ENCODE assay signal across 17 cellular contexts in genomic region chr15:84894743-84895425, GRCh38. TPM values are rescaled to one million over a fixed set of nuclear protein-coding genes. Genes with fewer than 3 reads are reported as not detected.
A peak's percentile ranks its signal among the peaks of the same experiment; 100 is the strongest.
DNase-seq lines count a peak whose midpoint lies in the region; ATAC-seq and TF ChIP-seq lines count a peak whose summit lies in the region.
"Had no signal": no experiment of that assay in that cellular context is flagged by ENCODE, and none has a peak within 500 bp of the region (broad histone marks: within the 10 kb centered on the region; RNA-seq: fewer than 3 reads in every experiment).

No MANE protein-coding gene starts in this region.

- POLR2A ChIA-PET in HCT116 (lab: Charles Lee) (no interaction called here), PC-9 (lab: Charles Lee; ENCODE audit: unreplicated experiment) (interaction anchor here (0.5 kb wide), 1 partner anchor 168 kb away, joined by 3 read pairs; no protein-coding TSS in a partner anchor)

- CTCF ChIA-PET in HCT116 (lab: Charles Lee) (no interaction called here), PC-9 (lab: Charles Lee) (no interaction called here)

- H3K79me2 ChIP-seq in HCT116 (ENCODE audit: insufficient read depth, low read length) (no peaks in the 10 kb centered on the region), PC-9 (ENCODE audit: low read depth) (no peaks in the 10 kb centered on the region)

- DNase-seq in HCT116 (ENCODE audit: low read depth, low spot score): no peak
- DNase-seq in PC-9: peak; percentile 76 to 94
- DNase-seq in islet precursor cell: peak; percentile 93
- peak; percentile 54 for DNase-seq in spleen
- DNase-seq in activated T-cell treated with anti-CD3 and anti-CD28 coated beads, Interleukin-2, amount 50 U/mL, for 48 hours: no peak
- DNase-seq in KG1 (lab: John Stamatoyannopoulos, UW): no peak
- DNase-seq in NOMO-1 treated with DMSO at 0.1 percent for 48 hours (lab: John Stamatoyannopoulos, UW; ENCODE audit: unreplicated experiment): no peak
- DNase-seq: CD8-positive, alpha-beta T cell; DMS79 treated with DMSO at 0.1 percent for 48 hours; NCI-H1092; NCI-H1694; NCI-H2107; NCI-H446; SW 1271 had no signal

- H4K20me1 ChIP-seq in HCT116 (ENCODE audit: insufficient read depth): no peaks in the 10 kb centered on the region
- no peaks in the 10 kb centered on the region for H4K20me1 ChIP-seq in PC-9 (ENCODE audit: insufficient read depth)

- intact Hi-C loops in HCT116 (cut with micrococcal nuclease) (no loop called here), PC-9 (cut with micrococcal nuclease; ENCODE audit: unreplicated experiment) (no loop called here), spleen (cut with DNase I; ENCODE audit: low total_unique reads) (no loop called here)

- no peak overlapping the region for H3K27ac ChIP-seq in HCT116 (ENCODE audit: low read depth, low read length)
- peak overlapping the region; percentile 72 for H3K27ac ChIP-seq in PC-9
- no peak overlapping the region for H3K27ac ChIP-seq in spleen
- H3K27ac ChIP-seq: SJSA1 had no signal

- no peak overlapping the region for H3K9ac ChIP-seq in HCT116 (ENCODE audit: low read length)

- H3K9me3 ChIP-seq in HCT116 (ENCODE audit: control insufficient read depth in 1 of 2, insufficient read depth in 1 of 2, low read depth in 1 of 2, low read length in 2 of 2) (no peaks in the 10 kb centered on the region), PC-9 (ENCODE audit: insufficient read depth, low read depth) (0 out of 2 replicates have a peak, but pooled peaks cover 4% of the 10 kb centered on the region), spleen (peaks cover 0 to 7% (median 0%) of the 10 kb centered on the region in 8 donors)
- H3K9me3 ChIP-seq: SJSA1 had no signal

- H3K9me2 ChIP-seq in HCT116 (ENCODE audit: insufficient read depth) (no peaks in the 10 kb centered on the region), PC-9 (ENCODE audit: insufficient read depth) (no peaks in the 10 kb centered on the region)

- H3K27me3 ChIP-seq in HCT116 (ENCODE audit: insufficient read depth, low read length) (no peaks in the 10 kb centered on the region), PC-9 (ENCODE audit: insufficient read depth, low read depth) (no peaks in the 10 kb centered on the region), spleen (replicated peaks in 1 of 7) (peaks cover 0 to 10% (median 0%) of the 10 kb centered on the region in 7 donors)
- H3K27me3 ChIP-seq: SJSA1 had no signal

- peak; percentile 54 for ATAC-seq in HCT116
- ATAC-seq: CD8-positive, alpha-beta T cell had no signal

- TF ChIP-seq POLR2A in HCT116 (IDR thresholded peaks at IDR 0.05; ENCODE audit: borderline replicate concordance, extremely low read depth, insufficient read depth, insufficient read length) (no peak), spleen (IDR thresholded peaks at IDR 0.05) (no peak)

- no peak overlapping the region for H2AFZ ChIP-seq in HCT116 (ENCODE audit: low read depth, low read length, poor library complexity, severe bottlenecking)
- H2AFZ ChIP-seq in PC-9: peak overlapping the region; percentile 74

- no peak for TF ChIP-seq CTCF in HCT116 (IDR thresholded peaks at IDR 0.05 in 2 of 3, conservative IDR thresholded peaks at IDR 0.05 in 1 of 3; ENCODE audit: borderline replicate concordance in 1 of 3, insufficient read depth in 1 of 3, low read depth in 2 of 3, low read length in 2 of 3)
- no peak for TF ChIP-seq CTCF in PC-9 (conservative IDR thresholded peaks at IDR 0.05)
- TF ChIP-seq CTCF in spleen (IDR thresholded peaks at IDR 0.05 in 8 of 11, conservative IDR thresholded peaks at IDR 0.05 in 3 of 11): no peak

- RAD21 ChIA-PET in HCT116 (lab: Charles Lee; ENCODE audit: low non-redundant PET in 1 of 2, low total read pairs in 2 of 2, uncharacterized antibody in 2 of 2, unreplicated experiment in 2 of 2): no interaction called here

- no peak for TF ChIP-seq RAD21 in HCT116 (IDR thresholded peaks at IDR 0.05; ENCODE audit: low read depth)

- H3K4me2 ChIP-seq in HCT116 (ENCODE audit: low read length) (no peak overlapping the region), PC-9 (peak overlapping the region; percentile 71)

- BruUV-seq in HCT116 (replicated peaks; lab: Mats Ljungman, UMichigan): no TSS peak
- BruUV-seq in PC-9 (replicated peaks; lab: Mats Ljungman, UMichigan): no TSS peak

- 77 to 92% (median 82%) methylated on average over 8 to 12 of the region's 12 CpGs for WGBS in spleen, 5 donors

- H3K4me1 ChIP-seq in HCT116 (ENCODE audit: control insufficient read depth in 1 of 2, insufficient read depth in 2 of 2, low read length in 2 of 2) (peaks cover 0 to 10% of the 10 kb centered on the region in 2 experiments; a peak in 1 of 4 replicates), PC-9 (replicated peaks; ENCODE audit: insufficient read depth) (peaks cover 32% of the 10 kb centered on the region), spleen (no peaks in the 10 kb centered on the region)
- H3K4me1 ChIP-seq: SJSA1 had no signal

- peaks cover 25% of the 10 kb centered on the region for H3F3A ChIP-seq in PC-9 (ENCODE audit: insufficient read depth, low read depth)

- no peaks in the 10 kb centered on the region for H3K36me3 ChIP-seq in HCT116 (ENCODE audit: control insufficient read depth in 1 of 2, insufficient read depth in 2 of 2, low read length in 2 of 2)
- no peaks in the 10 kb centered on the region for H3K36me3 ChIP-seq in PC-9 (ENCODE audit: low read depth)
- no peaks in the 10 kb centered on the region for H3K36me3 ChIP-seq in spleen
- H3K36me3 ChIP-seq: SJSA1 had no signal

- H3K4me3 ChIP-seq in HCT116 (replicated peaks in 1 of 2; ENCODE audit: low read depth in 1 of 2, low read length in 2 of 2): no peak overlapping the region
- H3K4me3 ChIP-seq in PC-9: peak overlapping the region; percentile 44; the same call in 1 of the 2 replicates
- no peak overlapping the region for H3K4me3 ChIP-seq in spleen
- H3K4me3 ChIP-seq: SJSA1 had no signal

TF ChIP-seq in HCT116, 20 proteins besides CTCF, POLR2A, EP300 and RAD21 (continues in another document):
- TF ChIP-seq REST (IDR thresholded peaks at IDR 0.05; ENCODE audit: low read depth): no peak
- no peak for TF ChIP-seq EZH2 (IDR thresholded peaks at IDR 0.05)
- no peak for TF ChIP-seq CEBPB (IDR thresholded peaks at IDR 0.05; ENCODE audit: low read depth)
- no peak for TF ChIP-seq ELF1 (IDR thresholded peaks at IDR 0.05; ENCODE audit: borderline replicate concordance, low read depth)
- no peak for TF ChIP-seq ZFX (IDR thresholded peaks at IDR 0.05)
- no peak for TF ChIP-seq POLR2AphosphoS5 (IDR thresholded peaks at IDR 0.05; ENCODE audit: low read depth, low read length)
- TF ChIP-seq TCF7L2 (IDR thresholded peaks at IDR 0.05; ENCODE audit: borderline replicate concordance, extremely low read depth, insufficient read depth, insufficient read length): no peak
- TF ChIP-seq JUND (IDR thresholded peaks at IDR 0.05): no peak
- no peak for TF ChIP-seq MAX (IDR thresholded peaks at IDR 0.05)
- no peak for TF ChIP-seq CBX3 (IDR thresholded peaks at IDR 0.05; ENCODE audit: low read depth)
- TF ChIP-seq ZNF274 (IDR thresholded peaks at IDR 0.05; ENCODE audit: low read depth, low read length): no peak
- TF ChIP-seq YY1 (IDR thresholded peaks at IDR 0.05; ENCODE audit: extremely low read depth, insufficient replicate concordance, low read depth, low read length): no peak
- TF ChIP-seq EGR1 (IDR thresholded peaks at IDR 0.05; ENCODE audit: low read depth): no peak
- no peak for TF ChIP-seq SP1 (IDR thresholded peaks at IDR 0.05; ENCODE audit: low read depth)
- TF ChIP-seq ATF3 (IDR thresholded peaks at IDR 0.05): no peak
- TF ChIP-seq SIN3A (IDR thresholded peaks at IDR 0.05; ENCODE audit: low read depth): no peak

RNA-seq across cellular contexts. Expression of gene SLC28A1, which starts 10.4 kb away (rescaled TPM):
- total RNA-seq in HCT116 (2021; ENCODE audit: unreplicated experiment) (not detected), PC-9 (2021) (0.70 and 1.2 TPM in 2 replicates), spleen (under 1 TPM in 1 of 7 donors, not detected in 6; 0.16 TPM)
- 0.02 TPM in 1 of 2 replicates, not detected in the other for polyA plus RNA-seq in HCT116 (2012)
- polyA plus RNA-seq in spleen: under 1 TPM in 2 of 3 donors, not detected in 1; 0.10 to 0.29 TPM
- total RNA-seq: CD8-positive, alpha-beta T cell; MCF 10A; SJSA1 had no signal
- polyA plus RNA-seq: AG04450 had no signal

Comparison
In these comparisons a context has a peak if more than half of its experiments do, and no peak if none do; other contexts are left out.
1. DNase-seq: peak in PC-9 (2 of 2), islet precursor cell (single experiment) and spleen (single experiment); none in HCT116 (single experiment), activated T-cell treated with anti-CD3 and anti-CD28 coated beads, Interleukin-2, amount 50 U/mL, for 48 hours (0 of 2), KG1 (single experiment) and NOMO-1 treated with DMSO at 0.1 percent for 48 hours (single experiment).